Comparison of ENCODE assay signal across 8 cellular contexts in genomic region chr16:3282747-3283524, GRCh38. TPM values are rescaled to one million over a fixed set of nuclear protein-coding genes. Genes with fewer than 3 reads are reported as not detected.
DNase-seq lines count a peak whose midpoint lies in the region; ATAC-seq, FAIRE-seq and TF ChIP-seq lines count a peak whose summit lies in the region.

ZNF263 (plus strand) TSS chr16:3283491; CDS start chr16:3283819, 328 bp downstream.

- peak within 1 kb of the TSS; percentile 62 to 86 (median 86) for H3K4me3 ChIP-seq in adrenal gland
- H3K4me3 ChIP-seq in heart right ventricle: peak within 1 kb of the TSS; percentile 75 to 100 (median 95)
- peak within 1 kb of the TSS; percentile 84 to 99 (median 87) for H3K4me3 ChIP-seq in upper lobe of left lung

- H3K9me3 ChIP-seq in adrenal gland (replicated peaks in 1 of 3): peaks cover 0 to under 1% (median 0%) of the 10 kb centered on the region in 3 donors
- peaks cover 0 to 36% (median 20%) of the 10 kb centered on the region in 11 donors for H3K9me3 ChIP-seq in heart right ventricle
- H3K9me3 ChIP-seq in upper lobe of left lung: peaks cover 3 to 14% (median 8%) of the 10 kb centered on the region in 4 donors

- ATAC-seq in HG02852 (IDR thresholded peaks at IDR 0.05; ENCODE audit: unreplicated experiment) (peak; percentile 80), heart right ventricle (peak; percentile 94 to 98 (median 96)), upper lobe of left lung (ENCODE audit: low FRiP score in 2 of 2) (peak; percentile 98)

- H3K36me3 ChIP-seq in adrenal gland (replicated peaks in 1 of 2) (peaks cover 0 to 16% of the 10 kb centered on the region in 2 donors), heart right ventricle (peaks cover 0 to 32% (median 25%) of the 10 kb centered on the region in 9 donors), upper lobe of left lung (peaks cover 4 to 28% (median 14%) of the 10 kb centered on the region in 4 donors)

- TF ChIP-seq CTCF in adrenal gland (IDR thresholded peaks at IDR 0.05) (peak in 2 of 6 experiments; percentile 18), heart right ventricle (IDR thresholded peaks at IDR 0.05) (no peak), upper lobe of left lung (IDR thresholded peaks at IDR 0.05) (peak in 2 of 6 experiments; percentile 9 to 14)

- H3K27me3 ChIP-seq in adrenal gland (no peaks in the 10 kb centered on the region), heart right ventricle (no peaks in the 10 kb centered on the region), upper lobe of left lung (no peaks in the 10 kb centered on the region)

- TF ChIP-seq POLR2A in GM12891 (IDR thresholded peaks at IDR 0.05; ENCODE audit: low read depth, low read length) (0 out of 2 replicates have a peak, but pooled peaks have one; percentile 54), adrenal gland (IDR thresholded peaks at IDR 0.05) (peak in 1 of 2 donors; percentile 72), upper lobe of left lung (IDR thresholded peaks at IDR 0.05) (peak in 3 of 4 donors; percentile 66 to 82 (median 75))

- FAIRE-seq in GM12891 (lab: Jason Lieb, UNC): peak; percentile 96

- intact Hi-C loops in adrenal gland (cut with DNase I) (no loop called here), heart right ventricle (cut with DNase I) (loop anchor here in 7 of 10 donors (1.0 to 10.0 kb wide), 6 partner anchors 18 to 174 kb away; partner anchors contain the start of genes TIGD7 (in 2 of the 7), ZNF75A (in 2 of the 7) and ZNF200 (in 1 of the 7)), posterior cingulate gyrus (cut with DNase I) (loop anchor here (1.0 to 5.0 kb wide), 5 partner anchors 18 to 174 kb away; partner anchors contain the start of genes TIGD7, ZNF174, ZNF200 and ZNF75A)

- DNase-seq in GM12891 (ENCODE audit: insufficient read length, low spot score) (peak; percentile 96), NCI-H146 (lab: John Stamatoyannopoulos, UW) (peak; percentile 99), T-helper 1 cell (peak; percentile 82 to 97 (median 91)), adrenal gland (peak; percentile 96 to 98 (median 97)), heart right ventricle (peak; percentile 94 to 97), posterior cingulate gyrus (peak; percentile 93 to 99 (median 96)), upper lobe of left lung (peak; percentile 96 to 98)

- WGBS in adrenal gland, 4 donors: 0 to 1% (median 0%) methylated on average over 22 to 70 of the region's 70 CpGs
- WGBS in heart right ventricle, 2 donors: 0% methylated on average over 70 of the region's 70 CpGs
- 0 to 1% methylated on average over 25 of the region's 70 CpGs for WGBS in upper lobe of left lung, 2 donors

- TF ChIP-seq EP300 in upper lobe of left lung (IDR thresholded peaks at IDR 0.05): peak in 1 of 4 donors; percentile 52

- H3K27ac ChIP-seq in adrenal gland: peak within 1 kb of the TSS; percentile 90 to 99 (median 98)
- peak within 1 kb of the TSS; percentile 98 to 99 (median 99) for H3K27ac ChIP-seq in heart right ventricle
- H3K27ac ChIP-seq in upper lobe of left lung: peak within 1 kb of the TSS; percentile 94 to 99 (median 98)

- peaks cover 11 to 22% of the 10 kb centered on the region in 2 donors for H3K4me1 ChIP-seq in adrenal gland (replicated peaks in 1 of 2)
- H3K4me1 ChIP-seq in heart right ventricle: peaks cover 9 to 32% (median 26%) of the 10 kb centered on the region in 9 donors
- peaks cover 16 to 37% (median 23%) of the 10 kb centered on the region in 4 donors for H3K4me1 ChIP-seq in upper lobe of left lung

TF ChIP-seq in GM12891, 5 proteins besides CTCF, POLR2A, EP300 and RAD21:
- TF ChIP-seq TAF1 (IDR thresholded peaks at IDR 0.05; ENCODE audit: low read depth, low read length) (peak; percentile 59), POLR2AphosphoS5 (IDR thresholded peaks at IDR 0.05; ENCODE audit: low read depth, low read length) (peak; percentile 65; the same call in 1 of the 2 replicates), PAX5 (IDR thresholded peaks at IDR 0.05; ENCODE audit: insufficient read depth, low read length, severe bottlenecking) (no peak), POU2F2 (IDR thresholded peaks at IDR 0.05; ENCODE audit: low read depth, low read length) (no peak)
TF ChIP-seq in GM12891: peak in this region for 2.

RNA-seq across cellular contexts. Expression of gene ZNF263, which starts in this region (rescaled TPM):
- polyA plus RNA-seq in GM12891 (2012; ENCODE audit: low read depth, missing spikeins): 19.4 TPM
- total RNA-seq in adrenal gland: 10 to 100 TPM; 22.5 to 84.0 (median 34.0) TPM
- polyA plus RNA-seq in adrenal gland: 10 to 100 TPM; 18.5 to 26.4 (median 21.8) TPM
- total RNA-seq in heart right ventricle: 10 to 100 TPM in 3 of 10 donors, 1 to 10 TPM in 7; 7.2 to 13.2 (median 9.2) TPM
- 10 to 100 TPM in 1 of 2 donors, 1 to 10 TPM in 1; 8.9 to 10.8 TPM for polyA plus RNA-seq in heart right ventricle
- total RNA-seq in upper lobe of left lung: 10 to 100 TPM; 19.6 to 48.2 (median 32.2) TPM

Comparison
In these comparisons a context has a peak if more than half of its experiments do, and no peak if none do; other contexts are left out.
1. Peak in every context shown above with its lines: DNase-seq, ATAC-seq, H3K4me3 ChIP-seq and H3K27ac ChIP-seq.
2. intact Hi-C loops: an anchor here in heart right ventricle (1.0 to 10.0 kb wide) and posterior cingulate gyrus (1.0 to 5.0 kb wide); none called in adrenal gland.